In the genomic region with DNA sequence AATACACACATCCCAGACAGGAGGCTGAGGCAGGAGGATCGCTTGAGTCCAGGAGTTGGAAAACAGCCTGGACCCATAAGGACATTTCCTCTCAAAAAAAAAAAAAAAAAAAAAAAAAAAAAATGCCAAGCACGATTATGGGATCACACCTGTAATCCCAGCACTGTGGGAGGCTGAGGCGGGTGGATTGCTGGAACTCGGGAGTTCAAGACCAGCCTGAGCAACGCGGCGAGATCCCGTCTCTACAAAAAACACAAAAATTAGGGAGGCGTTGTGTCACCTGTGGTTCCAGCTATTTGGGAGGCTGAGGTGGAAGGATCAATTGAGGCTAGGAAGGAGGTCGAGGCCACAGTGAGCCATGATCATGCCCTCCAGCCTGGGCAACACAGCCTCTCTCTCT, we compare ENCODE assay signal across 16 cellular contexts. TPM values are rescaled to one million over a fixed set of nuclear protein-coding genes. Genes with fewer than 3 reads are reported as not detected.
DNase-seq lines count a peak whose midpoint lies in the region; ATAC-seq and TF ChIP-seq lines count a peak whose summit lies in the region.
"Had no signal": no experiment of that assay in that cellular context is flagged by ENCODE, and none has a peak within 500 bp of the region (broad histone marks: within the 10 kb centered on the region; RNA-seq: fewer than 3 reads in every experiment).

No MANE protein-coding gene starts in this region.

- no peaks in the 10 kb centered on the region for H3K36me3 ChIP-seq in CD8-positive, alpha-beta memory T cell (ENCODE audit: insufficient read depth, low read length)

- peak overlapping the region in 6 of 7 donors; percentile 50 to 95 (median 89) for H3K4me3 Mint-ChIP-seq in CD8-positive, alpha-beta memory T cell
- H3K4me3 Mint-ChIP-seq in activated B cell treated with CpG ODN at 0.5 μM for 24 hours: peak overlapping the region; percentile 24
- H3K4me3 Mint-ChIP-seq in naive thymus-derived CD8-positive, alpha-beta T cell: peak overlapping the region in 9 of 10 donors; percentile 33 to 99 (median 63)

- CTCF ChIA-PET in CD8-positive, alpha-beta memory T cell (lab: Charles Lee): interaction anchor here (0.8 to 3.8 kb wide), 5 partner anchors 10 to 151 kb away, joined by 3 to 18 read pairs (median 4); a partner anchor contains a TSS
- CTCF ChIA-PET in activated B cell treated with CpG ODN at 0.5 μM for 24 hours (lab: Charles Lee): interaction anchor here (1.0 kb wide), 1 partner anchor 11 kb away, joined by 3 read pairs; no protein-coding TSS in a partner anchor

- peaks cover 5 to 21% (median 6%) of the 10 kb centered on the region in 3 donors for H3K4me1 Mint-ChIP-seq in CD8-positive, alpha-beta memory T cell
- H3K4me1 Mint-ChIP-seq in activated B cell treated with CpG ODN at 0.5 μM for 24 hours: peaks cover 6% of the 10 kb centered on the region
- peaks cover 7 to 21% (median 11%) of the 10 kb centered on the region in 4 donors for H3K4me1 Mint-ChIP-seq in naive thymus-derived CD8-positive, alpha-beta T cell

- H3K27me3 Mint-ChIP-seq in CD8-positive, alpha-beta memory T cell: no peaks in the 10 kb centered on the region
- H3K27me3 Mint-ChIP-seq in activated B cell treated with CpG ODN at 0.5 μM for 24 hours: no peaks in the 10 kb centered on the region
- H3K27me3 Mint-ChIP-seq in naive thymus-derived CD8-positive, alpha-beta T cell: no peaks in the 10 kb centered on the region

- ATAC-seq in activated B cell treated with CpG ODN at 0.5 μM for 24 hours (ENCODE audit: low read depth) (no peak), GM19035 (IDR thresholded peaks at IDR 0.05; ENCODE audit: unreplicated experiment) (no peak), GM18498 (IDR thresholded peaks at IDR 0.05; ENCODE audit: unreplicated experiment) (no peak)
- no peak for ATAC-seq in naive thymus-derived CD8-positive, alpha-beta T cell
- ATAC-seq: heart left ventricle had no signal

- H3K27ac ChIP-seq in CD8-positive, alpha-beta memory T cell (ENCODE audit: low read depth, low read length): no peak overlapping the region

- H3K9me3 Mint-ChIP-seq in CD8-positive, alpha-beta memory T cell: no peaks in the 10 kb centered on the region
- no peaks in the 10 kb centered on the region for H3K9me3 Mint-ChIP-seq in activated B cell treated with CpG ODN at 0.5 μM for 24 hours
- no peaks in the 10 kb centered on the region for H3K9me3 Mint-ChIP-seq in naive thymus-derived CD8-positive, alpha-beta T cell

- no peaks in the 10 kb centered on the region for H3K9me3 ChIP-seq in CD8-positive, alpha-beta memory T cell (ENCODE audit: low read length)
- H3K9me3 ChIP-seq: heart left ventricle, sigmoid colon had no signal

- intact Hi-C loops in activated B cell treated with CpG ODN at 0.5 μM for 24 hours (cut with micrococcal nuclease): loop anchor here (5.0 kb wide), 1 partner anchor 98 kb away; no protein-coding TSS in a partner anchor

- no peak for TF ChIP-seq CTCF in activated B cell treated with CpG ODN at 0.5 μM for 24 hours (IDR thresholded peaks at IDR 0.05)

- POLR2A ChIA-PET in CD8-positive, alpha-beta memory T cell (lab: Charles Lee): interaction anchor here (3.1 to 3.2 kb wide), 2 partner anchors 10 kb away, joined by 18 to 39 read pairs; a partner anchor contains a TSS
- POLR2A ChIA-PET in activated B cell treated with CpG ODN at 0.5 μM for 24 hours (lab: Charles Lee): interaction anchor here (0.6 to 4.4 kb wide), 9 partner anchors 10 to 163 kb away, joined by 3 to 63 read pairs (median 9); a partner anchor contains a TSS
- POLR2A ChIA-PET in naive thymus-derived CD8-positive, alpha-beta T cell (lab: Charles Lee): interaction anchor here (0.6 to 4.8 kb wide), 7 partner anchors 9 to 150 kb away, joined by 3 to 105 read pairs (median 16); a partner anchor contains a TSS

- H3K4me1 ChIP-seq in CD8-positive, alpha-beta memory T cell (ENCODE audit: insufficient read depth, low read length): peaks cover 4% of the 10 kb centered on the region

- no peak overlapping the region for H3K4me3 ChIP-seq in CD8-positive, alpha-beta memory T cell (ENCODE audit: low read length)

- H3K27ac Mint-ChIP-seq in CD8-positive, alpha-beta memory T cell: peak overlapping the region in 1 of 8 donors; percentile 68
- H3K27ac Mint-ChIP-seq in activated B cell treated with CpG ODN at 0.5 μM for 24 hours: no peak overlapping the region
- H3K27ac Mint-ChIP-seq in naive thymus-derived CD8-positive, alpha-beta T cell: peak overlapping the region in 4 of 10 donors; percentile 58 to 73 (median 62)

- DNase-seq in DMS53 (lab: John Stamatoyannopoulos, UW): peak; percentile 46
- no peak for DNase-seq in DMS53 treated with DMSO at 0.1 percent for 48 hours (lab: John Stamatoyannopoulos, UW; ENCODE audit: unreplicated experiment)
- DNase-seq in CD8-positive, alpha-beta memory T cell: no peak
- DNase-seq in activated B cell treated with CpG ODN at 0.5 μM for 24 hours: no peak
- DNase-seq in naive thymus-derived CD8-positive, alpha-beta T cell: no peak
- DNase-seq in T-helper 9 cell: no peak
- DNase-seq: 8988T; heart left ventricle; NCI-H187; NCI-H526 treated with DMSO at 0.1 percent for 48 hours; sigmoid colon; stimulated activated naive CD4-positive, alpha-beta T cell treated with Interleukin-2 at 50 U/mL for 16 hours had no signal

- H3K27me3 ChIP-seq in CD8-positive, alpha-beta memory T cell (ENCODE audit: insufficient read depth, low read length, poor library complexity, severe bottlenecking): no peaks in the 10 kb centered on the region
- H3K27me3 ChIP-seq: heart left ventricle, sigmoid colon had no signal

- peaks cover 0 to 13% (median 0%) of the 10 kb centered on the region in 3 donors for H3K36me3 Mint-ChIP-seq in CD8-positive, alpha-beta memory T cell
- H3K36me3 Mint-ChIP-seq in activated B cell treated with CpG ODN at 0.5 μM for 24 hours (ENCODE audit: low read depth): peaks cover 10% of the 10 kb centered on the region
- H3K36me3 Mint-ChIP-seq in naive thymus-derived CD8-positive, alpha-beta T cell: peaks cover 0 to 6% (median 0%) of the 10 kb centered on the region in 3 donors

RNA-seq across cellular contexts. Expression of a gene that starts 1.0 kb away (rescaled TPM):
- 10 to 100 TPM; 15.0 to 16.8 TPM for total RNA-seq in CD8-positive, alpha-beta memory T cell
- polyA plus RNA-seq in CD8-positive, alpha-beta memory T cell: 35.5 TPM
- total RNA-seq in activated B cell treated with CpG ODN at 0.5 μM for 24 hours: 22.4 and 25.8 TPM in 2 replicates
- total RNA-seq in naive thymus-derived CD8-positive, alpha-beta T cell: 10 to 100 TPM; 38.9 to 42.3 TPM
- polyA plus RNA-seq in naive thymus-derived CD8-positive, alpha-beta T cell: 10 to 100 TPM; 21.9 to 52.4 (median 40.1) TPM

RNA-seq across cellular contexts. Expression of a gene that starts 9.9 kb away (rescaled TPM):
- 10 to 100 TPM; 31.9 to 35.4 TPM for total RNA-seq in CD8-positive, alpha-beta memory T cell
- polyA plus RNA-seq in CD8-positive, alpha-beta memory T cell: 33.6 TPM
- 41.9 and 43.4 TPM in 2 replicates for total RNA-seq in activated B cell treated with CpG ODN at 0.5 μM for 24 hours
- 10 to 100 TPM; 49.7 to 56.7 TPM for total RNA-seq in naive thymus-derived CD8-positive, alpha-beta T cell
- polyA plus RNA-seq in naive thymus-derived CD8-positive, alpha-beta T cell: 10 to 100 TPM; 50.4 to 69.0 (median 57.0) TPM

RNA-seq across cellular contexts. Expression of a gene that starts 20.7 kb away (rescaled TPM):
- total RNA-seq in CD8-positive, alpha-beta memory T cell: 1 to 10 TPM; 7.4 to 7.8 TPM
- polyA plus RNA-seq in CD8-positive, alpha-beta memory T cell: 0.94 TPM
- 4.3 and 4.6 TPM in 2 replicates for total RNA-seq in activated B cell treated with CpG ODN at 0.5 μM for 24 hours
- total RNA-seq in naive thymus-derived CD8-positive, alpha-beta T cell: 1 to 10 TPM; 1.1 to 1.6 TPM
- polyA plus RNA-seq in naive thymus-derived CD8-positive, alpha-beta T cell: 1 to 10 TPM in 2 of 3 donors, under 1 TPM in 1; 0.93 to 1.5 (median 1.3) TPM

RNA-seq across cellular contexts. Expression of a gene that starts 39.5 kb away (rescaled TPM):
- under 1 TPM; 0.07 to 0.27 TPM for total RNA-seq in CD8-positive, alpha-beta memory T cell
- not detected for polyA plus RNA-seq in CD8-positive, alpha-beta memory T cell
- 0.42 and 0.44 TPM in 2 replicates for total RNA-seq in activated B cell treated with CpG ODN at 0.5 μM for 24 hours
- not detected for total RNA-seq in naive thymus-derived CD8-positive, alpha-beta T cell
- not detected for polyA plus RNA-seq in naive thymus-derived CD8-positive, alpha-beta T cell
- total RNA-seq: epithelial cell of proximal tubule, H4 had no signal

RNA-seq across cellular contexts. Expression of a gene that starts 42.2 kb away (rescaled TPM):
- 100 to 1,000 TPM; 124 to 132 TPM for total RNA-seq in CD8-positive, alpha-beta memory T cell
- 114 TPM for polyA plus RNA-seq in CD8-positive, alpha-beta memory T cell
- total RNA-seq in activated B cell treated with CpG ODN at 0.5 μM for 24 hours: 121 and 135 TPM in 2 replicates
- 100 to 1,000 TPM; 104 to 105 TPM for total RNA-seq in naive thymus-derived CD8-positive, alpha-beta T cell
- 100 to 1,000 TPM; 102 to 106 (median 106) TPM for polyA plus RNA-seq in naive thymus-derived CD8-positive, alpha-beta T cell

Comparison
In these comparisons a context has a peak if more than half of its experiments do, and no peak if none do; other contexts are left out.
1. H3K4me3 Mint-ChIP-seq: peak in every context shown above with its lines; median percentile 89 in CD8-positive, alpha-beta memory T cell; 63 in naive thymus-derived CD8-positive, alpha-beta T cell; 24 in activated B cell treated with CpG ODN at 0.5 μM for 24 hours.